9 cellular contexts compared by ENCODE assay signal in the genomic region with DNA sequence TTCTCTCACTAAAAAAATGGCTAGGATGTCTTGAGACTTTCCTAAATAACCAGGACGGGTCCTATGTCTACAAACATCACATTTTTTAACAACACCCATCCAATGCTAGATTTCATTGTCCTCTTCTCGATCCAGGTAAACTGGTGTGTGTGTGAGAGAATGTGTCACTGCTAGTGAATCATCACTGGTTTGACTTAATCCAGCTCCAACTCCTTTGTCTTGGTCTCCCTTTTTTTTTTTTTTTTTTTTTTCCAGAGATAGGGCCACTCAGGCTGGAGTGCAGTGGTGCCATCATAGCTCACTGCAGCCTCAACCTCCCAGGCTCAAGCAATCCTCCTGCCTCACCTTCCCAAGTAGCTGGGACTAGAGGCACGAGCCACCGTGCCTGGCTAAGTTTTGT. TPM values are rescaled to one million over a fixed set of nuclear protein-coding genes. Genes with fewer than 3 reads are reported as not detected.
A peak's percentile ranks its signal among the peaks of the same experiment; 100 is the strongest.
DNase-seq lines count a peak whose midpoint lies in the region; ATAC-seq and TF ChIP-seq lines count a peak whose summit lies in the region.
"Had no signal": no experiment of that assay in that cellular context is flagged by ENCODE, and none has a peak within 500 bp of the region (broad histone marks: within the 10 kb centered on the region; RNA-seq: fewer than 3 reads in every experiment).

No MANE protein-coding gene starts in this region.

- H3K27me3 Mint-ChIP-seq in activated CD4-positive, alpha-beta T cell treated with anti-CD3 and anti-CD28 coated beads, Interleukin-2, amount 10 ng/mL, durations not matched to agents 24 days and 14 days, result peaks cover 39% of the 10 kb centered on the region
- H3K27me3 Mint-ChIP-seq in activated B cell treated with CpG ODN at 0.5 μM for 24 hours, result peaks cover 29% of the 10 kb centered on the region

- TF ChIP-seq POLR2A in gastrocnemius medialis (IDR thresholded peaks at IDR 0.05), result no peak

- H3K4me3 ChIP-seq in fibroblast of the aortic adventitia (ENCODE audit: low read depth, low read length) (no peak overlapping the region), gastrocnemius medialis (no peak overlapping the region)

- no peak for DNase-seq in activated CD4-positive, alpha-beta T cell treated with anti-CD3 and anti-CD28 coated beads, Interleukin-2, amount 10 ng/mL, durations not matched to agents 24 days and 14 days
- DNase-seq in activated CD4-positive, alpha-beta T cell treated with anti-CD3 and anti-CD28 coated beads, Interleukin-2, amount 50 U/mL, for 4 hours, result no peak
- DNase-seq in activated B cell treated with CpG ODN at 0.5 μM for 24 hours (no peak), fibroblast of the aortic adventitia (ENCODE audit: low read depth) (peak; percentile 22), gastrocnemius medialis (no peak), NCI-H1694 treated with DMSO at 0.1 percent for 48 hours (lab: John Stamatoyannopoulos, UW) (no peak), AML-193 (lab: John Stamatoyannopoulos, UW) (no peak)
- DNase-seq: NCI-H226 had no signal

- peak overlapping the region; percentile 95 to 99 (median 97) for H3K27ac ChIP-seq in gastrocnemius medialis

- peaks cover 0 to 21% of the 10 kb centered on the region in 2 donors for H3K36me3 ChIP-seq in gastrocnemius medialis

- ATAC-seq in activated B cell treated with CpG ODN at 0.5 μM for 24 hours (ENCODE audit: low read depth), result no peak
- ATAC-seq in gastrocnemius medialis, result no peak
- no peak for ATAC-seq in HG02610 (IDR thresholded peaks at IDR 0.05; ENCODE audit: unreplicated experiment)

- CTCF ChIA-PET in activated B cell treated with CpG ODN at 0.5 μM for 24 hours (lab: Charles Lee), result no interaction called here

- H3K4me3 Mint-ChIP-seq in activated CD4-positive, alpha-beta T cell treated with anti-CD3 and anti-CD28 coated beads, Interleukin-2, amount 10 ng/mL, durations not matched to agents 24 days and 14 days, result peak overlapping the region; percentile 65
- peak overlapping the region; percentile 41 for H3K4me3 Mint-ChIP-seq in activated B cell treated with CpG ODN at 0.5 μM for 24 hours

- H3K36me3 Mint-ChIP-seq in activated CD4-positive, alpha-beta T cell treated with anti-CD3 and anti-CD28 coated beads, Interleukin-2, amount 10 ng/mL, durations not matched to agents 24 days and 14 days (ENCODE audit: low read depth), result peaks cover 23% of the 10 kb centered on the region
- H3K36me3 Mint-ChIP-seq in activated B cell treated with CpG ODN at 0.5 μM for 24 hours (ENCODE audit: low read depth), result peaks cover 21% of the 10 kb centered on the region

- intact Hi-C loops in activated CD4-positive, alpha-beta T cell treated with anti-CD3 and anti-CD28 coated beads, Interleukin-2, amount 10 ng/mL, durations not matched to agents 24 days and 14 days (cut with micrococcal nuclease), result loop anchor here (5.0 kb wide), 1 partner anchor 276 kb away; the partner anchor contains the start of gene VGF
- intact Hi-C loops in activated B cell treated with CpG ODN at 0.5 μM for 24 hours (cut with micrococcal nuclease) (loop anchor here (2.0 kb wide), 1 partner anchor 973 kb away; the partner anchor contains the start of gene TRIM4), gastrocnemius medialis (cut with DNase I; ENCODE audit: low total_unique reads) (loop anchor here (10.0 kb wide), 1 partner anchor 353 kb away; the partner anchor contains the start of gene FIS1)

- H3K27ac Mint-ChIP-seq in activated CD4-positive, alpha-beta T cell treated with anti-CD3 and anti-CD28 coated beads, Interleukin-2, amount 10 ng/mL, durations not matched to agents 24 days and 14 days, result peak overlapping the region; percentile 45
- no peak overlapping the region for H3K27ac Mint-ChIP-seq in activated B cell treated with CpG ODN at 0.5 μM for 24 hours

- peaks cover 32 to 62% of the 10 kb centered on the region in 2 donors for H3K4me1 ChIP-seq in gastrocnemius medialis

- H3K9me3 Mint-ChIP-seq in activated CD4-positive, alpha-beta T cell treated with anti-CD3 and anti-CD28 coated beads, Interleukin-2, amount 10 ng/mL, durations not matched to agents 24 days and 14 days, result no peaks in the 10 kb centered on the region
- peaks cover 2% of the 10 kb centered on the region for H3K9me3 Mint-ChIP-seq in activated B cell treated with CpG ODN at 0.5 μM for 24 hours

- no peak for TF ChIP-seq CTCF in activated B cell treated with CpG ODN at 0.5 μM for 24 hours (IDR thresholded peaks at IDR 0.05)
- no peak for TF ChIP-seq CTCF in fibroblast of the aortic adventitia (IDR thresholded peaks at IDR 0.05; ENCODE audit: insufficient read depth, low read length)
- TF ChIP-seq CTCF in gastrocnemius medialis (IDR thresholded peaks at IDR 0.05 in 4 of 5, conservative IDR thresholded peaks at IDR 0.05 in 1 of 5), result no peak

- in situ Hi-C loops in gastrocnemius medialis (cut with MboI; ENCODE audit: low sequenced_read_pairs in 4 of 4), result loop anchor here in 1 of 4 donors (5.0 kb wide), 1 partner anchor 166 kb away; no protein-coding TSS in a partner anchor

- H3K4me1 Mint-ChIP-seq in activated CD4-positive, alpha-beta T cell treated with anti-CD3 and anti-CD28 coated beads, Interleukin-2, amount 10 ng/mL, durations not matched to agents 24 days and 14 days, result peaks cover 41% of the 10 kb centered on the region
- peaks cover 46% of the 10 kb centered on the region for H3K4me1 Mint-ChIP-seq in activated B cell treated with CpG ODN at 0.5 μM for 24 hours

- no peaks in the 10 kb centered on the region for H3K9me3 ChIP-seq in gastrocnemius medialis

- H3K27me3 ChIP-seq in gastrocnemius medialis, result peaks cover 0 to 6% (median 0%) of the 10 kb centered on the region in 3 donors

- POLR2A ChIA-PET in activated B cell treated with CpG ODN at 0.5 μM for 24 hours (lab: Charles Lee), result interaction anchor here (0.6 to 1.8 kb wide), 2 partner anchors 16 to 226 kb away, joined by 5 to 12 read pairs; partner anchors contain the start of gene SRRT

RNA-seq across cellular contexts. Expression of gene UFSP1, which starts 2.0 kb away (rescaled TPM):
- total RNA-seq in activated CD4-positive, alpha-beta T cell treated with anti-CD3 and anti-CD28 coated beads, Interleukin-2, amount 10 ng/mL, durations not matched to agents 24 days and 14 days, result 4.5 TPM in 2 replicates
- 3.4 and 4.5 TPM in 2 replicates for total RNA-seq in activated B cell treated with CpG ODN at 0.5 μM for 24 hours
- total RNA-seq in fibroblast of the aortic adventitia (ENCODE audit: low replicate concordance), result 2.2 and 3.3 TPM in 2 replicates
- total RNA-seq in gastrocnemius medialis, result 1 to 10 TPM; 2.0 to 7.1 (median 4.0) TPM

RNA-seq across cellular contexts. Expression of gene ACHE, which starts 4.1 kb away (rescaled TPM):
- total RNA-seq in activated CD4-positive, alpha-beta T cell treated with anti-CD3 and anti-CD28 coated beads, Interleukin-2, amount 10 ng/mL, durations not matched to agents 24 days and 14 days, result not detected in 2 replicates
- total RNA-seq in activated B cell treated with CpG ODN at 0.5 μM for 24 hours (0.16 and 0.34 TPM in 2 replicates), fibroblast of the aortic adventitia (ENCODE audit: low replicate concordance) (0.16 TPM in 1 of 2 replicates, not detected in the other), gastrocnemius medialis (10 to 100 TPM in 2 of 4 donors, 1 to 10 TPM in 2; 6.5 to 59.5 (median 11.4) TPM)

RNA-seq across cellular contexts. Expression of gene SRRT, which starts 16.7 kb away (rescaled TPM):
- total RNA-seq in activated CD4-positive, alpha-beta T cell treated with anti-CD3 and anti-CD28 coated beads, Interleukin-2, amount 10 ng/mL, durations not matched to agents 24 days and 14 days, result 300 and 318 TPM in 2 replicates
- total RNA-seq in activated B cell treated with CpG ODN at 0.5 μM for 24 hours (229 and 244 TPM in 2 replicates), fibroblast of the aortic adventitia (ENCODE audit: low replicate concordance) (25.3 and 41.2 TPM in 2 replicates), gastrocnemius medialis (10 to 100 TPM; 35.0 to 47.3 (median 39.8) TPM)

RNA-seq across cellular contexts. Expression of gene TRIP6, which starts 24.4 kb away (rescaled TPM):
- total RNA-seq in activated CD4-positive, alpha-beta T cell treated with anti-CD3 and anti-CD28 coated beads, Interleukin-2, amount 10 ng/mL, durations not matched to agents 24 days and 14 days, result 42.7 and 47.6 TPM in 2 replicates
- total RNA-seq in activated B cell treated with CpG ODN at 0.5 μM for 24 hours (12.6 and 16.9 TPM in 2 replicates), fibroblast of the aortic adventitia (ENCODE audit: low replicate concordance) (71.4 and 81.3 TPM in 2 replicates), gastrocnemius medialis (1 to 10 TPM; 4.6 to 9.1 (median 7.3) TPM)

RNA-seq across cellular contexts. Expression of gene SLC12A9, which starts 39.0 kb away (rescaled TPM):
- total RNA-seq in activated CD4-positive, alpha-beta T cell treated with anti-CD3 and anti-CD28 coated beads, Interleukin-2, amount 10 ng/mL, durations not matched to agents 24 days and 14 days, result 37.3 and 41.2 TPM in 2 replicates
- total RNA-seq in activated B cell treated with CpG ODN at 0.5 μM for 24 hours (48.0 and 48.9 TPM in 2 replicates), fibroblast of the aortic adventitia (ENCODE audit: low replicate concordance) (13.9 and 14.3 TPM in 2 replicates), gastrocnemius medialis (1 to 10 TPM; 2.5 to 4.3 (median 3.8) TPM)
